In genomic region chr19:3154957-3155736, GRCh38 we compare ENCODE assay signal across 8 cellular contexts. TPM values are rescaled to one million over a fixed set of nuclear protein-coding genes. Genes with fewer than 3 reads are reported as not detected.
DNase-seq lines count a peak whose midpoint lies in the region; ATAC-seq and TF ChIP-seq lines count a peak whose summit lies in the region.

No MANE protein-coding gene starts in this region.

- H3K9me3 ChIP-seq in BLaER1 (peaks cover 45% of the 10 kb centered on the region), uterus (no peaks in the 10 kb centered on the region), hepatocyte (ENCODE audit: low read depth) (no peaks in the 10 kb centered on the region)

- DNase-seq in NCI-H1694 (lab: John Stamatoyannopoulos, UW) = peak; percentile 21
- DNase-seq in activated CD8-positive, alpha-beta memory T cell treated with anti-CD3 and anti-CD28 coated beads for 24 hours = peak; percentile 85
- peak; percentile 100 for DNase-seq in epithelial cell of esophagus (ENCODE audit: low read depth)
- DNase-seq in osteocyte (ENCODE audit: extremely low spot score, unreplicated experiment) = no peak
- DNase-seq in uterus = peak; percentile 72 to 87
- DNase-seq in hepatocyte (ENCODE audit: low spot score) = no peak

- no peaks in the 10 kb centered on the region for H3K27me3 ChIP-seq in BLaER1
- no peaks in the 10 kb centered on the region for H3K27me3 ChIP-seq in uterus
- no peaks in the 10 kb centered on the region for H3K27me3 ChIP-seq in hepatocyte

- TF ChIP-seq CTCF in epithelial cell of esophagus (IDR thresholded peaks at IDR 0.05; ENCODE audit: insufficient read depth, low read depth, low read length, missing control alignments) = no peak
- TF ChIP-seq CTCF in osteocyte (IDR thresholded peaks at IDR 0.05) = no peak
- no peak for TF ChIP-seq CTCF in uterus (IDR thresholded peaks at IDR 0.05)
- TF ChIP-seq CTCF in hepatocyte (IDR thresholded peaks at IDR 0.05; ENCODE audit: poor library complexity) = no peak

- no peaks in the 10 kb centered on the region for H3K9me2 ChIP-seq in hepatocyte (replicated peaks; ENCODE audit: insufficient read depth)

- no peaks in the 10 kb centered on the region for H3K79me2 ChIP-seq in hepatocyte

- H3K4me2 ChIP-seq in BLaER1 (peak overlapping the region; percentile 93), hepatocyte (no peak overlapping the region)

- intact Hi-C loops in uterus (cut with DNase I; ENCODE audit: low total_unique reads) = no loop called here

- no peaks in the 10 kb centered on the region for H4K20me1 ChIP-seq in BLaER1
- H4K20me1 ChIP-seq in hepatocyte (ENCODE audit: insufficient read depth, poor library complexity, severe bottlenecking) = no peaks in the 10 kb centered on the region

- H3K4me3 Mint-ChIP-seq in osteocyte (ENCODE audit: unreplicated experiment) = no peak overlapping the region

- TF ChIP-seq POLR2A in uterus (IDR thresholded peaks at IDR 0.05) = no peak

- 69% methylated on average over 21 of the region's 21 CpGs for WGBS in hepatocyte (ENCODE audit: low lambda C conversion rate, missing lambda C conversion rate)

- no peaks in the 10 kb centered on the region for H3K27me3 Mint-ChIP-seq in osteocyte (ENCODE audit: unreplicated experiment)

- peaks cover 5% of the 10 kb centered on the region for H3K4me1 Mint-ChIP-seq in osteocyte (ENCODE audit: unreplicated experiment)

- peak overlapping the region; percentile 81 for H3K9ac ChIP-seq in BLaER1

- peak overlapping the region; percentile 41 for H3K27ac Mint-ChIP-seq in osteocyte (ENCODE audit: unreplicated experiment)

- H2AFZ ChIP-seq in hepatocyte = no peak overlapping the region

- peak; percentile 86 for ATAC-seq in GM21423 (IDR thresholded peaks at IDR 0.05; ENCODE audit: unreplicated experiment)

- H3K9me3 Mint-ChIP-seq in osteocyte (ENCODE audit: unreplicated experiment) = peaks cover 2% of the 10 kb centered on the region

- H3K4me3 ChIP-seq in BLaER1 = peak overlapping the region; percentile 56
- H3K4me3 ChIP-seq in epithelial cell of esophagus (ENCODE audit: low read length) = no peak overlapping the region
- H3K4me3 ChIP-seq in uterus = no peak overlapping the region
- H3K4me3 ChIP-seq in hepatocyte = no peak overlapping the region

- peak overlapping the region; percentile 99 for H3K27ac ChIP-seq in BLaER1
- H3K27ac ChIP-seq in uterus = peak overlapping the region in 1 of 2 donors; percentile 52
- H3K27ac ChIP-seq in hepatocyte = no peak overlapping the region

- peaks cover 86% of the 10 kb centered on the region for H3K36me3 ChIP-seq in BLaER1
- no peaks in the 10 kb centered on the region for H3K36me3 ChIP-seq in uterus
- H3K36me3 ChIP-seq in hepatocyte (replicated peaks; ENCODE audit: insufficient read depth, low read depth) = no peaks in the 10 kb centered on the region

- H3K4me1 ChIP-seq in BLaER1 (peaks cover 90% of the 10 kb centered on the region), uterus (no peaks in the 10 kb centered on the region), hepatocyte (ENCODE audit: insufficient read depth) (no peaks in the 10 kb centered on the region)

- no peaks in the 10 kb centered on the region for H3K36me3 Mint-ChIP-seq in osteocyte (ENCODE audit: unreplicated experiment)

RNA-seq across cellular contexts. Expression of gene GNA15, which starts 19.3 kb away (rescaled TPM):
- total RNA-seq in osteocyte (not detected in 2 replicates), uterus (1 to 10 TPM; 1.2 to 7.2 (median 2.9) TPM), hepatocyte (0.24 and 1.5 TPM in 2 replicates)
- 0.29 and 0.45 TPM in 2 replicates for polyA plus RNA-seq in hepatocyte

RNA-seq across cellular contexts. Expression of gene S1PR4, which starts 23.4 kb away (rescaled TPM):
- total RNA-seq in osteocyte (not detected in 2 replicates), uterus (1 to 10 TPM in 2 of 4 donors, not detected in 2; 1.3 to 2.0 TPM), hepatocyte (0.07 TPM in 1 of 2 replicates, not detected in the other)
- polyA plus RNA-seq in hepatocyte = 0.16 TPM in 1 of 2 replicates, not detected in the other

RNA-seq across cellular contexts. Expression of gene NCLN, which starts 30.6 kb away (rescaled TPM):
- total RNA-seq in osteocyte = 60.6 and 61.9 TPM in 2 replicates
- total RNA-seq in uterus = 10 to 100 TPM; 19.2 to 37.3 (median 28.2) TPM
- total RNA-seq in hepatocyte = 42.8 and 44.9 TPM in 2 replicates
- polyA plus RNA-seq in hepatocyte = 85.5 and 94.2 TPM in 2 replicates

Comparison
In these comparisons a context has a peak if more than half of its experiments do, and no peak if none do; other contexts are left out.
1. DNase-seq: peak in NCI-H1694 (single experiment), activated CD8-positive, alpha-beta memory T cell treated with anti-CD3 and anti-CD28 coated beads for 24 hours (single experiment), epithelial cell of esophagus (single experiment) and uterus (2 of 2); none in osteocyte (single experiment) and hepatocyte (single experiment).